ENCODE assay signal across 7 cellular contexts in the genomic region with DNA sequence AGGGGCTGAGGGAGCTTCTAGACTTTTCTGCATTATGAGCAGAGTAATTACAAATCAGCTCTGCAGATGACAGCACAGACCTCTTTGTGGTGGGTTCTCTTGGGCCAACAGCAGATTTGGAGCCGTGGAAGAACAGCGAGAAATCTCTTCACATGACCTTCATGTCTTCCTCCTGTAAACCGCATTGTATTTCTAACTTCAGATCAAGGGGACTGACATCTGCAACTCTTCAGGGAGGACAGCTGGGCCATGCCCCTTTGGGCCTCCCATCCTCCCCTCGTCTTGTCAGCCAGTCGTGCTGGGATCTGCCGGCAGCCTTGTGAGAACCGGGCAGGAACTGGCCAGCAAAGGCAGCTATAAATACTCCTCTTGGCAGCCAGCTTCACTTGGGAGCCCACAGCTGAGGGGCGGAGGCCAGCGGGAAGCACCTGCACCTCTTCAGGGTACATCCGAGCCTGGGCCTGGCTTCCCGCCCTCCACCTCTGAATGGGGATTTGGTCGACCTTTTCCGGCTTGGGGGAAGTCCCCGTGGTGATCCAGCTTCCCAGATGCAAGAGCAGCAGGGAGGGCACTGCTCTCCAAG. TPM values are rescaled to one million over a fixed set of nuclear protein-coding genes. Genes with fewer than 3 reads are reported as not detected.
DNase-seq lines count a peak whose midpoint lies in the region; ATAC-seq, FAIRE-seq and TF ChIP-seq lines count a peak whose summit lies in the region.

No MANE protein-coding gene starts in this region.

- peaks cover 54% of the 10 kb centered on the region for H3K4me1 ChIP-seq in lower lobe of right lung

- POLR2A ChIA-PET in MCF 10A (lab: Yijun Ruan, JAX) = no interaction called here

- CTCF ChIA-PET in MCF 10A (lab: Yijun Ruan, JAX) = interaction anchor here (0.7 to 1.0 kb wide), 3 partner anchors 300 to 363 kb away, joined by 3 read pairs; no protein-coding TSS in a partner anchor

- no peaks in the 10 kb centered on the region for H3K9me3 ChIP-seq in lower lobe of right lung

- H3K4me1 Mint-ChIP-seq in IgD-negative memory B cell (peaks cover 17 to 31% (median 22%) of the 10 kb centered on the region in 3 donors), MCF 10A (ENCODE audit: insufficient read depth, unreplicated experiment) (peaks cover 11% of the 10 kb centered on the region)

- no TSS peak for BruUV-seq in MCF 10A (replicated peaks; lab: Mats Ljungman, UMichigan)

- peak overlapping the region; percentile 23 for H3K4me3 ChIP-seq in lower lobe of right lung

- FAIRE-seq in urothelium cell line (lab: Jason Lieb, UNC) = no peak

- H3K9me3 Mint-ChIP-seq in IgD-negative memory B cell (no peaks in the 10 kb centered on the region), MCF 10A (ENCODE audit: unreplicated experiment) (no peaks in the 10 kb centered on the region)

- ATAC-seq in GM21367 (IDR thresholded peaks at IDR 0.05; ENCODE audit: unreplicated experiment) (peak; percentile 26), lower lobe of right lung (peak; percentile 78 to 87)

- H3K27ac ChIP-seq in lower lobe of right lung = peak overlapping the region; percentile 78

- H3K4me3 Mint-ChIP-seq in IgD-negative memory B cell (peak overlapping the region in 3 of 4 donors; percentile 31 to 64 (median 49)), MCF 10A (ENCODE audit: unreplicated experiment) (no peak overlapping the region)

- DNase-seq in MCF 10A (ENCODE audit: unreplicated experiment) (peak; percentile 42), lower lobe of right lung (peak; percentile 81), urothelium cell line (ENCODE audit: low spot score) (peak; percentile 51), NCI-H524 treated with DMSO at 0.1 percent for 48 hours (lab: John Stamatoyannopoulos, UW) (no peak), OCI-M1 (lab: John Stamatoyannopoulos, UW) (no peak)

- no peaks in the 10 kb centered on the region for H3K36me3 ChIP-seq in lower lobe of right lung

- TF ChIP-seq CTCF in MCF 10A (IDR thresholded peaks at IDR 0.05; ENCODE audit: unreplicated experiment) (no peak), lower lobe of right lung (IDR thresholded peaks at IDR 0.05) (no peak)

- H3K27me3 Mint-ChIP-seq in IgD-negative memory B cell (peaks cover 8% of the 10 kb centered on the region), MCF 10A (ENCODE audit: insufficient read depth, unreplicated experiment) (no peaks in the 10 kb centered on the region)

- peak overlapping the region in 2 of 3 donors; percentile 5 to 42 for H3K27ac Mint-ChIP-seq in IgD-negative memory B cell
- no peak overlapping the region for H3K27ac Mint-ChIP-seq in MCF 10A (ENCODE audit: low read depth, unreplicated experiment)

- intact Hi-C loops in MCF 10A (cut with micrococcal nuclease) (no loop called here), lower lobe of right lung (cut with DNase I) (no loop called here)

- H3K36me3 Mint-ChIP-seq in IgD-negative memory B cell (no peaks in the 10 kb centered on the region), MCF 10A (ENCODE audit: insufficient read depth, unreplicated experiment) (no peaks in the 10 kb centered on the region)

- no peaks in the 10 kb centered on the region for H3K27me3 ChIP-seq in lower lobe of right lung (ENCODE audit: low read depth)

RNA-seq across cellular contexts. Expression of a gene that starts 54.8 kb away (rescaled TPM):
- polyA plus RNA-seq in IgD-negative memory B cell = 3.4 TPM
- total RNA-seq in MCF 10A (2022) (not detected in 2 replicates), lower lobe of right lung (1.5 TPM)

Comparison
In these comparisons a context has a peak if more than half of its experiments do, and no peak if none do; other contexts are left out.
1. DNase-seq: peak in MCF 10A (single experiment), lower lobe of right lung (single experiment) and urothelium cell line (single experiment); none in NCI-H524 treated with DMSO at 0.1 percent for 48 hours (single experiment) and OCI-M1 (single experiment).